In the genomic region with DNA sequence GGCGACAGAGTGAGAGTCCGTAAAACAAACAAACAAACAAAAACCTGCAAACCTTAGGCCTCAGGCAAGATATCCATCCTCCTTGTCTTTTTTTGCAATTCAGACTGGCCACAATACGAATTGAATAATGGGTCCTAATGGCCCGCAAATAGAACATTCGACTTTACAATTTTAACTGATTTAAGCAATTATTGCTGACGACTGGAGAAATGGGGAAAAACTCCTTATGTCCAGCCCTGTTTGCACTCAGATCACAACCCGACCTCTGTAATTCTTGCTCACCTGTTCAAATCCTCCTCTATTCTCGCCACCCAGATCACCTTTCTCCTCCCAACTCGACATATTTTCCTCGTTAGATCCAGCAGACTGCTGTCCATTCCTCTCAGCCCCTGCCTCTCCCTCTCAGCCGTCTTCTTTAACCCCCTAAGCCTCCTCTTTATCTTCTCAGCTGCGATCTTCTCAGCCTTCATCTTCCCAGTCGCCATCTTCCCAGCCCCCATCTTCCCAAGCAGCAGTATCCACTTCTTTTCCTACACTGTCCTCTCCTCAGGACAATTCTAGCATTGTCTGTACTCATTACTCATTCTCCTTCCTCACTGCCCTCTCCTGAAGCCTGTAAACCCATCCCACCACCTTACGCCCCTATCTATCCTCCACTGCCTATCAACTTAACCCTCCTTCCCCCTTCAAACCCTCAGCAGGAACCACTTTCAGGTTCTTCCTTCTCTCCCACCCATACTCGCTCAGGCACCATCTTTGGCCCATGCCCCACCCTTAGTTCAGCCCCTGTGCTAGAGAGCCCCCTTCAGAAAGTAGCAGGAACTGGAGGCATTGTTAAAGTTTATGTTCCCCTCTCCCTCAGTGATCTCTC, we compare ENCODE assay signal across 1 cellular context.
TF ChIP-seq lines count a peak whose summit lies in the region.

No MANE protein-coding gene starts in this region.

TF ChIP-seq in K562, 482 proteins besides CTCF, POLR2A, EP300 and RAD21 (continued from another document and continues in another):
- TF ChIP-seq, protein P1, sequence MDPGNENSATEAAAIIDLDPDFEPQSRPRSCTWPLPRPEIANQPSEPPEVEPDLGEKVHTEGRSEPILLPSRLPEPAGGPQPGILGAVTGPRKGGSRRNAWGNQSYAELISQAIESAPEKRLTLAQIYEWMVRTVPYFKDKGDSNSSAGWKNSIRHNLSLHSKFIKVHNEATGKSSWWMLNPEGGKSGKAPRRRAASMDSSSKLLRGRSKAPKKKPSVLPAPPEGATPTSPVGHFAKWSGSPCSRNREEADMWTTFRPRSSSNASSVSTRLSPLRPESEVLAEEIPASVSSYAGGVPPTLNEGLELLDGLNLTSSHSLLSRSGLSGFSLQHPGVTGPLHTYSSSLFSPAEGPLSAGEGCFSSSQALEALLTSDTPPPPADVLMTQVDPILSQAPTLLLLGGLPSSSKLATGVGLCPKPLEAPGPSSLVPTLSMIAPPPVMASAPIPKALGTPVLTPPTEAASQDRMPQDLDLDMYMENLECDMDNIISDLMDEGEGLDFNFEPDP (CRISPR knock-in tag; IDR thresholded peaks at IDR 0.05), result no peak
- TF ChIP-seq NFYB (IDR thresholded peaks at IDR 0.05; ENCODE audit: extremely low read depth, insufficient read length) (no peak), PBX2 (CRISPR knock-in tag; IDR thresholded peaks at IDR 0.05; ENCODE audit: low read depth) (no peak), PBX2 (tag; conservative IDR thresholded peaks at IDR 0.05; ENCODE audit: low read depth) (no peak), MCM5 (IDR thresholded peaks at IDR 0.05; ENCODE audit: low read depth) (no peak), NR2F6 (CRISPR knock-in tag; IDR thresholded peaks at IDR 0.05) (no peak), BRD4 (IDR thresholded peaks at IDR 0.05) (peak; percentile 59; the same call in 1 of the 2 replicates), RBM14 (IDR thresholded peaks at IDR 0.05; ENCODE audit: borderline replicate concordance, insufficient read depth, low read depth, low read length) (no peak), COPS2 (conservative IDR thresholded peaks at IDR 0.05) (no peak), NELFE (IDR thresholded peaks at IDR 0.05; ENCODE audit: insufficient read depth, insufficient read length) (no peak), ZNF140 (CRISPR knock-in tag; IDR thresholded peaks at IDR 0.05) (no peak), PHF21A (IDR thresholded peaks at IDR 0.05; ENCODE audit: borderline replicate concordance, low read depth) (no peak), CBX2 (IDR thresholded peaks at IDR 0.05; ENCODE audit: insufficient read depth, low read length, poor library complexity, severe bottlenecking) (no peak), PHB2 (IDR thresholded peaks at IDR 0.05; ENCODE audit: low read depth) (peak; percentile 73; the same call in 1 of the 2 replicates), SMARCC2 (IDR thresholded peaks at IDR 0.05; ENCODE audit: low read depth) (0 out of 2 replicates have a peak, but pooled peaks have one; percentile 0), TEAD1 (CRISPR knock-in tag; IDR thresholded peaks at IDR 0.05) (no peak), ZNF224 (CRISPR knock-in tag; IDR thresholded peaks at IDR 0.05) (no peak), HDGF (IDR thresholded peaks at IDR 0.05) (peak; percentile 99), MEF2D (tag; conservative IDR thresholded peaks at IDR 0.05; ENCODE audit: low read depth) (0 out of 2 replicates have a peak, but pooled peaks have one; percentile 33), ZNF24 (IDR thresholded peaks at IDR 0.05) (no peak), RFX5 (IDR thresholded peaks at IDR 0.05; ENCODE audit: low read depth, low read length) (no peak), ZNF134 (CRISPR knock-in tag; conservative IDR thresholded peaks at IDR 0.05) (no peak), THAP7 (CRISPR knock-in tag; IDR thresholded peaks at IDR 0.05) (no peak), ZNF699 (CRISPR knock-in tag; IDR thresholded peaks at IDR 0.05; ENCODE audit: insufficient replicate concordance) (no peak), EHMT2 (IDR thresholded peaks at IDR 0.05) (peak; percentile 85), ELF1 (tag; IDR thresholded peaks at IDR 0.05) (no peak), ZNF398 (CRISPR knock-in tag; IDR thresholded peaks at IDR 0.05) (no peak), NBN (IDR thresholded peaks at IDR 0.05; ENCODE audit: low read depth) (peak; percentile 81), MAFG (tag; conservative IDR thresholded peaks at IDR 0.05) (peak; percentile 42; the same call in 1 of the 2 replicates), HDAC3 (IDR thresholded peaks at IDR 0.05; ENCODE audit: borderline replicate concordance, partially characterized antibody) (no peak), MAZ (CRISPR knock-in tag; conservative IDR thresholded peaks at IDR 0.05 in 1 of 2, IDR thresholded peaks at IDR 0.05 in 1 of 2) (peak; percentile 38 to 40; a peak in 1 of 4 replicates), ARNT (IDR thresholded peaks at IDR 0.05) (peak in 1 of 2 experiments; percentile 61; a peak in 1 of 4 replicates), RAD51 (IDR thresholded peaks at IDR 0.05; ENCODE audit: borderline replicate concordance, low read depth) (no peak), ZBTB5 (IDR thresholded peaks at IDR 0.05) (peak; percentile 34; the same call in 1 of the 2 replicates), CBFA2T2 (conservative IDR thresholded peaks at IDR 0.05) (no peak), ZBTB17 (CRISPR knock-in tag; IDR thresholded peaks at IDR 0.05) (no peak)
- TF ChIP-seq, protein P2, sequence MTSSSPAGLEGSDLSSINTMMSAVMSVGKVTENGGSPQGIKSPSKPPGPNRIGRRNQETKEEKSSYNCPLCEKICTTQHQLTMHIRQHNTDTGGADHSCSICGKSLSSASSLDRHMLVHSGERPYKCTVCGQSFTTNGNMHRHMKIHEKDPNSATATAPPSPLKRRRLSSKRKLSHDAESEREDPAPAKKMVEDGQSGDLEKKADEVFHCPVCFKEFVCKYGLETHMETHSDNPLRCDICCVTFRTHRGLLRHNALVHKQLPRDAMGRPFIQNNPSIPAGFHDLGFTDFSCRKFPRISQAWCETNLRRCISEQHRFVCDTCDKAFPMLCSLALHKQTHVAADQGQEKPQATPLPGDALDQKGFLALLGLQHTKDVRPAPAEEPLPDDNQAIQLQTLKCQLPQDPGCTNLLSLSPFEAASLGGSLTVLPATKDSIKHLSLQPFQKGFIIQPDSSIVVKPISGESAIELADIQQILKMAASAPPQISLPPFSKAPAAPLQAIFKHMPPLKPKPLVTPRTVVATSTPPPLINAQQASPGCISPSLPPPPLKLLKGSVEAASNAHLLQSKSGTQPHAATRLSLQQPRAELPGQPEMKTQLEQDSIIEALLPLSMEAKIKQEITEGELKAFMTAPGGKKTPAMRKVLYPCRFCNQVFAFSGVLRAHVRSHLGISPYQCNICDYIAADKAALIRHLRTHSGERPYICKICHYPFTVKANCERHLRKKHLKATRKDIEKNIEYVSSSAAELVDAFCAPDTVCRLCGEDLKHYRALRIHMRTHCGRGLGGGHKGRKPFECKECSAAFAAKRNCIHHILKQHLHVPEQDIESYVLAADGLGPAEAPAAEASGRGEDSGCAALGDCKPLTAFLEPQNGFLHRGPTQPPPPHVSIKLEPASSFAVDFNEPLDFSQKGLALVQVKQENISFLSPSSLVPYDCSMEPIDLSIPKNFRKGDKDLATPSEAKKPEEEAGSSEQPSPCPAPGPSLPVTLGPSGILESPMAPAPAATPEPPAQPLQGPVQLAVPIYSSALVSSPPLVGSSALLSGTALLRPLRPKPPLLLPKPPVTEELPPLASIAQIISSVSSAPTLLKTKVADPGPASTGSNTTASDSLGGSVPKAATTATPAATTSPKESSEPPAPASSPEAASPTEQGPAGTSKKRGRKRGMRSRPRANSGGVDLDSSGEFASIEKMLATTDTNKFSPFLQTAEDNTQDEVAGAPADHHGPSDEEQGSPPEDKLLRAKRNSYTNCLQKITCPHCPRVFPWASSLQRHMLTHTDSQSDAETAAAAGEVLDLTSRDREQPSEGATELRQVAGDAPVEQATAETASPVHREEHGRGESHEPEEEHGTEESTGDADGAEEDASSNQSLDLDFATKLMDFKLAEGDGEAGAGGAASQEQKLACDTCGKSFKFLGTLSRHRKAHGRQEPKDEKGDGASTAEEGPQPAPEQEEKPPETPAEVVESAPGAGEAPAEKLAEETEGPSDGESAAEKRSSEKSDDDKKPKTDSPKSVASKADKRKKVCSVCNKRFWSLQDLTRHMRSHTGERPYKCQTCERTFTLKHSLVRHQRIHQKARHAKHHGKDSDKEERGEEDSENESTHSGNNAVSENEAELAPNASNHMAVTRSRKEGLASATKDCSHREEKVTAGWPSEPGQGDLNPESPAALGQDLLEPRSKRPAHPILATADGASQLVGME (CRISPR knock-in tag; IDR thresholded peaks at IDR 0.05), result no peak
- TF ChIP-seq, protein P3, sequence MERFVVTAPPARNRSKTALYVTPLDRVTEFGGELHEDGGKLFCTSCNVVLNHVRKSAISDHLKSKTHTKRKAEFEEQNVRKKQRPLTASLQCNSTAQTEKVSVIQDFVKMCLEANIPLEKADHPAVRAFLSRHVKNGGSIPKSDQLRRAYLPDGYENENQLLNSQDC (CRISPR knock-in tag; IDR thresholded peaks at IDR 0.05), result no peak
- TF ChIP-seq, protein P4, sequence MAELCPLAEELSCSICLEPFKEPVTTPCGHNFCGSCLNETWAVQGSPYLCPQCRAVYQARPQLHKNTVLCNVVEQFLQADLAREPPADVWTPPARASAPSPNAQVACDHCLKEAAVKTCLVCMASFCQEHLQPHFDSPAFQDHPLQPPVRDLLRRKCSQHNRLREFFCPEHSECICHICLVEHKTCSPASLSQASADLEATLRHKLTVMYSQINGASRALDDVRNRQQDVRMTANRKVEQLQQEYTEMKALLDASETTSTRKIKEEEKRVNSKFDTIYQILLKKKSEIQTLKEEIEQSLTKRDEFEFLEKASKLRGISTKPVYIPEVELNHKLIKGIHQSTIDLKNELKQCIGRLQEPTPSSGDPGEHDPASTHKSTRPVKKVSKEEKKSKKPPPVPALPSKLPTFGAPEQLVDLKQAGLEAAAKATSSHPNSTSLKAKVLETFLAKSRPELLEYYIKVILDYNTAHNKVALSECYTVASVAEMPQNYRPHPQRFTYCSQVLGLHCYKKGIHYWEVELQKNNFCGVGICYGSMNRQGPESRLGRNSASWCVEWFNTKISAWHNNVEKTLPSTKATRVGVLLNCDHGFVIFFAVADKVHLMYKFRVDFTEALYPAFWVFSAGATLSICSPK (IDR thresholded peaks at IDR 0.05; ENCODE audit: borderline replicate concordance), result peak; percentile 90
- TF ChIP-seq, protein P5, sequence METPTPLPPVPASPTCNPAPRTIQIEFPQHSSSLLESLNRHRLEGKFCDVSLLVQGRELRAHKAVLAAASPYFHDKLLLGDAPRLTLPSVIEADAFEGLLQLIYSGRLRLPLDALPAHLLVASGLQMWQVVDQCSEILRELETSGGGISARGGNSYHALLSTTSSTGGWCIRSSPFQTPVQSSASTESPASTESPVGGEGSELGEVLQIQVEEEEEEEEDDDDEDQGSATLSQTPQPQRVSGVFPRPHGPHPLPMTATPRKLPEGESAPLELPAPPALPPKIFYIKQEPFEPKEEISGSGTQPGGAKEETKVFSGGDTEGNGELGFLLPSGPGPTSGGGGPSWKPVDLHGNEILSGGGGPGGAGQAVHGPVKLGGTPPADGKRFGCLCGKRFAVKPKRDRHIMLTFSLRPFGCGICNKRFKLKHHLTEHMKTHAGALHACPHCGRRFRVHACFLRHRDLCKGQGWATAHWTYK (CRISPR knock-in tag; IDR thresholded peaks at IDR 0.05), result no peak
